ENCODE assay signal across 1 cellular context in genomic region chr1:15153842-15154479, GRCh38.
TF ChIP-seq lines count a peak whose summit lies in the region.

No MANE protein-coding gene starts in this region.

TF ChIP-seq in HepG2, 621 proteins besides CTCF, POLR2A, EP300 and RAD21 (continued from another document):
- TF ChIP-seq E2F2 (CRISPR knock-in tag; IDR thresholded peaks at IDR 0.05; ENCODE audit: borderline replicate concordance) (no peak), TP53 (CRISPR knock-in tag; conservative IDR thresholded peaks at IDR 0.05) (no peak; the same call in 1 of the 2 replicates), DNMT1 (CRISPR knock-in tag; IDR thresholded peaks at IDR 0.05) (no peak), KDM5A (IDR thresholded peaks at IDR 0.05; ENCODE audit: borderline replicate concordance, low read length) (peak; percentile 48; the same call in 1 of the 2 replicates), ZBTB25 (CRISPR knock-in tag; IDR thresholded peaks at IDR 0.05) (no peak), KAT7 (CRISPR knock-in tag; IDR thresholded peaks at IDR 0.05; ENCODE audit: borderline replicate concordance) (no peak), ZNF382 (CRISPR knock-in tag; IDR thresholded peaks at IDR 0.05; ENCODE audit: borderline replicate concordance) (no peak), ZBTB8A (CRISPR knock-in tag; IDR thresholded peaks at IDR 0.05; ENCODE audit: borderline replicate concordance, low read depth) (no peak), ARHGAP35 (CRISPR knock-in tag; IDR thresholded peaks at IDR 0.05; ENCODE audit: borderline replicate concordance) (no peak), ZFP91 (CRISPR knock-in tag; IDR thresholded peaks at IDR 0.05; ENCODE audit: borderline replicate concordance) (no peak; the same call in 1 of the 2 replicates), ZNF337 (CRISPR knock-in tag; IDR thresholded peaks at IDR 0.05; ENCODE audit: borderline replicate concordance, low read depth) (no peak), MAX (IDR thresholded peaks at IDR 0.05) (no peak), CENPT (CRISPR knock-in tag; IDR thresholded peaks at IDR 0.05; ENCODE audit: low read depth) (no peak), ZNF343 (CRISPR knock-in tag; IDR thresholded peaks at IDR 0.05) (peak; percentile 55; the same call in 1 of the 2 replicates), TAF15 (IDR thresholded peaks at IDR 0.05; ENCODE audit: low read depth, low read length, poor library complexity, severe bottlenecking) (no peak), GATAD1 (CRISPR knock-in tag; IDR thresholded peaks at IDR 0.05) (no peak), NBN (conservative IDR thresholded peaks at IDR 0.05) (no peak), ZBTB14 (CRISPR knock-in tag; IDR thresholded peaks at IDR 0.05) (peak; percentile 33; the same call in 1 of the 2 replicates)
